ENCODE assay signal across 19 cellular contexts in the genomic region with DNA sequence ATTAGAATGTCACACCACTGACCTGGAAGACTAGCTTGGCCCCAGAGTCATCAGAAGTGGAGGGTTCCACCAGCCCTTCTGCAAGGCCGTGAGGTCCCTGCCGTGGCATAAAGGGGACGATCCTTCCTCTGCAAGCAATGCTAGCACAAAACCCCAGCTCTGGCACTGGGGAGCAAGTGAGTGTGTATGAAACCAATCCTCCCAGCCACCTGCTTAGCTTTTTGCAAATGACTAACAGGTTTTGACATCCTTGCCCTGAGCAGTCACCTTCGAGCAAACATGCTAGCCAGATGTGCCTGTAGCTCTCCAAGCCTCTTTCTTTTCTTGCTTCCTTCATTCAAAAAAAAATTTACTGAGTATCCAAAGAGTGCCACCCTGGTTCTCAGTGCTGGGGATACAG.
"Had no signal": no experiment of that assay in that cellular context is flagged by ENCODE, and none has a peak within 500 bp of the region (broad histone marks: within the 10 kb centered on the region; RNA-seq: fewer than 3 reads in every experiment).

No MANE protein-coding gene starts in this region.

- ATAC-seq: activated CD4-positive, CD25-positive, alpha-beta regulatory T cell treated with anti-CD3 and anti-CD28 coated beads, Interleukin-2, amount 50 U/mL, for 24 hours; activated CD8-positive, alpha-beta T cell treated with anti-CD3 and anti-CD28 coated beads for 36 hours had no signal

- H3K4me1 ChIP-seq: breast epithelium, SJCRH30 had no signal

- H3K4me3 Mint-ChIP-seq: activated CD8-positive, alpha-beta T cell treated with anti-CD3 and anti-CD28 coated beads for 36 hours had no signal

- H3K9ac ChIP-seq: SK-N-SH had no signal

- DNase-seq: activated CD4-positive, alpha-beta T cell treated with anti-CD3 and anti-CD28 coated beads for 4 hours; activated CD8-positive, alpha-beta memory T cell treated with anti-CD3 and anti-CD28 coated beads, Interleukin-2, amount 50 U/mL, for 4 hours; activated CD8-positive, alpha-beta T cell treated with anti-CD3 and anti-CD28 coated beads for 36 hours; activated naive CD4-positive, alpha-beta T cell treated with anti-CD3 and anti-CD28 coated beads, Interleukin-2, amount 50 U/mL, for 16 hours; aorta; caudate nucleus; KG1; NCI-H1092; NCI-H1417 treated with DMSO at 0.1 percent for 48 hours; NCI-H1694; NCI-H2029; NCI-H2107; NCI-H510A treated with DMSO at 0.1 percent for 48 hours; Right ventricle myocardium superior; SJCRH30; SK-N-SH; T-helper 1 cell had no signal

- H3K9me2 ChIP-seq: SK-N-SH had no signal

- H3K27me3 ChIP-seq: breast epithelium, SJCRH30 had no signal

- H3K27ac ChIP-seq: breast epithelium, SJCRH30 had no signal

- H3K27ac Mint-ChIP-seq: activated CD8-positive, alpha-beta T cell treated with anti-CD3 and anti-CD28 coated beads for 36 hours had no signal

- H3K27me3 Mint-ChIP-seq: activated CD8-positive, alpha-beta T cell treated with anti-CD3 and anti-CD28 coated beads for 36 hours had no signal

- H3K9me3 ChIP-seq: SJCRH30, SK-N-SH had no signal

- H3K4me2 ChIP-seq: SK-N-SH had no signal

- H3K4me3 ChIP-seq: breast epithelium, SJCRH30 had no signal

- H3K36me3 ChIP-seq: breast epithelium had no signal
